In genomic region chr4:3911252-3911856, GRCh38 we compare ENCODE assay signal across 34 cellular contexts.
"Had no signal": no experiment of that assay in that cellular context is flagged by ENCODE, and none has a peak within 500 bp of the region (broad histone marks: within the 10 kb centered on the region; RNA-seq: fewer than 3 reads in every experiment).

No MANE protein-coding gene starts in this region.

- H3K27me3 Mint-ChIP-seq: activated CD8-positive, alpha-beta memory T cell treated with anti-CD3 and anti-CD28 coated beads, Interleukin-2, amount 10 ng/mL, durations not matched to agents 7 days and 5 days had no signal

- H3K4me2 ChIP-seq: SK-N-SH had no signal

- H3K4me1 Mint-ChIP-seq: activated B cell treated with CpG ODN at 0.5 μM for 24 hours; activated naive CD4-positive, alpha-beta T cell treated with anti-CD3 and anti-CD28 coated beads, Interleukin-2, amount 10 ng/mL, durations not matched to agents 7 days and 5 days; activated naive CD8-positive, alpha-beta T cell treated with anti-CD3 and anti-CD28 coated beads, Interleukin-2, amount 50 U/mL, for 24 hours had no signal

- H3K27ac Mint-ChIP-seq: activated B cell treated with CpG ODN at 0.5 μM for 24 hours; activated CD4-positive, alpha-beta memory T cell treated with anti-CD3 and anti-CD28 coated beads for 36 hours; activated CD8-positive, alpha-beta memory T cell treated with anti-CD3 and anti-CD28 coated beads, Interleukin-2, amount 10 ng/mL, durations not matched to agents 7 days and 5 days; activated naive CD4-positive, alpha-beta T cell treated with anti-CD3 and anti-CD28 coated beads, Interleukin-2, amount 10 ng/mL, durations not matched to agents 7 days and 5 days; activated naive CD8-positive, alpha-beta T cell; activated naive CD8-positive, alpha-beta T cell treated with anti-CD3 and anti-CD28 coated beads, Interleukin-2, amount 50 U/mL, for 24 hours; T-helper 1 cell treated with Interleukin-12 subunit alpha and Interleukin-12 subunit beta and Interleukin-4 antibody, amounts not matched to agents 30 μg/mL and 1 μg/mL, for 36 hours; T-helper 2 cell treated with Interferon-gamma antibody and Interleukin-4, amounts not matched to agents 5 μg/mL and 100 μg/mL, for 36 hours had no signal

- H3K36me3 Mint-ChIP-seq: activated CD4-positive, alpha-beta memory T cell treated with anti-CD3 and anti-CD28 coated beads for 36 hours; activated CD8-positive, alpha-beta memory T cell treated with anti-CD3 and anti-CD28 coated beads, Interleukin-2, amount 10 ng/mL, durations not matched to agents 7 days and 5 days; activated naive CD4-positive, alpha-beta T cell treated with anti-CD3 and anti-CD28 coated beads, Interleukin-2, amount 10 ng/mL, durations not matched to agents 7 days and 5 days; activated naive CD8-positive, alpha-beta T cell; brain had no signal

- H3K4me1 ChIP-seq: Peyer's patch, SJSA1 had no signal

- H3K4me3 Mint-ChIP-seq: activated B cell treated with CpG ODN at 0.5 μM for 24 hours; activated CD4-positive, alpha-beta memory T cell treated with anti-CD3 and anti-CD28 coated beads for 36 hours; activated CD8-positive, alpha-beta memory T cell treated with anti-CD3 and anti-CD28 coated beads, Interleukin-2, amount 10 ng/mL, durations not matched to agents 7 days and 5 days; activated naive CD4-positive, alpha-beta T cell treated with anti-CD3 and anti-CD28 coated beads, Interleukin-2, amount 10 ng/mL, durations not matched to agents 7 days and 5 days; activated naive CD8-positive, alpha-beta T cell; activated naive CD8-positive, alpha-beta T cell treated with anti-CD3 and anti-CD28 coated beads, Interleukin-2, amount 50 U/mL, for 24 hours; brain; T-helper 1 cell treated with Interleukin-12 subunit alpha and Interleukin-12 subunit beta and Interleukin-4 antibody, amounts not matched to agents 30 μg/mL and 1 μg/mL, for 36 hours; T-helper 2 cell treated with Interferon-gamma antibody and Interleukin-4, amounts not matched to agents 5 μg/mL and 100 μg/mL, for 36 hours had no signal

- ATAC-seq: activated CD8-positive, alpha-beta memory T cell treated with anti-CD3 and anti-CD28 coated beads, Interleukin-2, amount 10 ng/mL, durations not matched to agents 7 days and 5 days; activated naive CD8-positive, alpha-beta T cell treated with anti-CD3 and anti-CD28 coated beads, Interleukin-2, amount 50 U/mL, for 24 hours; PC-3 had no signal

- H3K27me3 ChIP-seq: Peyer's patch, SJSA1 had no signal

- H3K36me3 ChIP-seq: Peyer's patch, SJSA1 had no signal

- H3K9me3 ChIP-seq: Peyer's patch, SJSA1, SK-N-SH had no signal

- H3K4me3 ChIP-seq: Peyer's patch, SJSA1 had no signal

- DNase-seq: activated B cell treated with CpG ODN at 0.5 μM for 24 hours; activated CD4-positive, alpha-beta memory T cell treated with anti-CD3 and anti-CD28 coated beads for 36 hours; activated CD4-positive, alpha-beta T cell treated with anti-CD3 and anti-CD28 coated beads for 4 hours; activated CD4-positive, alpha-beta T cell treated with anti-CD3 and anti-CD28 coated beads, Interleukin-2, amount 50 U/mL, for 1 hour; activated CD4-positive, CD25-positive, alpha-beta regulatory T cell treated with anti-CD3 and anti-CD28 coated beads, Interleukin-2, amount 50 U/mL, for 72 hours; activated CD8-positive, alpha-beta memory T cell treated with anti-CD3 and anti-CD28 coated beads, Interleukin-2, amount 10 ng/mL, durations not matched to agents 7 days and 5 days; activated CD8-positive, alpha-beta memory T cell treated with anti-CD3 and anti-CD28 coated beads, Interleukin-2, amount 50 U/mL, for 48 hours; activated effector memory CD4-positive, alpha-beta T cell treated with Interleukin-2 at 50 U/mL for 16 hours; activated naive CD4-positive, alpha-beta T cell treated with anti-CD3 and anti-CD28 coated beads, Interleukin-2, amount 10 ng/mL, durations not matched to agents 7 days and 5 days; activated naive CD8-positive, alpha-beta T cell treated with anti-CD3 and anti-CD28 coated beads, Interleukin-2, amount 50 U/mL, for 24 hours; activated T-cell treated with anti-CD3 and anti-CD28 coated beads, Interleukin-2, amount 50 U/mL, for 48 hours; anterior cingulate cortex; central memory CD4-positive, alpha-beta T cell; NCI-H1048; NCI-H1105 treated with DMSO at 0.1 percent for 48 hours; NCI-H1436; NCI-H1694; NCI-H1930; NCI-H2081 treated with DMSO at 0.1 percent for 48 hours; NCI-H345; NCI-H524 treated with DMSO at 0.1 percent for 48 hours; NCI-H748 treated with DMSO at 0.1 percent for 48 hours; NK-92 treated with Interleukin-12 subunit alpha and Interleukin-12 subunit beta, amount 100 ng/mL, for 24 hours; PC-3; Peyer's patch; RPMI8226; SHP77 treated with DMSO at 0.1 percent for 48 hours; SK-N-SH had no signal

- H3K9ac ChIP-seq: SK-N-SH had no signal

- H3K27ac ChIP-seq: Peyer's patch, SJSA1, VCaP had no signal
